8 cellular contexts compared by ENCODE assay signal in genomic region chr13:72808917-72809500, GRCh38. TPM values are rescaled to one million over a fixed set of nuclear protein-coding genes. Genes with fewer than 3 reads are reported as not detected.
DNase-seq lines count a peak whose midpoint lies in the region; ATAC-seq, FAIRE-seq and TF ChIP-seq lines count a peak whose summit lies in the region.

No MANE protein-coding gene starts in this region.

- H3K9ac ChIP-seq in mesendoderm (ENCODE audit: low read length), result no peak overlapping the region

- H2AK5ac ChIP-seq in mesendoderm (ENCODE audit: low read length), result no peak overlapping the region

- no peaks in the 10 kb centered on the region for H3K79me2 ChIP-seq in mesendoderm (ENCODE audit: control insufficient read depth, insufficient read depth, low read length)

- no peaks in the 10 kb centered on the region for H3K4me1 ChIP-seq in mesendoderm (ENCODE audit: control insufficient read depth, low read depth, low read length)

- POLR2A ChIA-PET in CD4-positive, alpha-beta T cell (lab: Charles Lee), result interaction anchor here (1.1 kb wide), 1 partner anchor 894 kb away, joined by 3 read pairs; no protein-coding TSS in a partner anchor
- POLR2A ChIA-PET in MCF 10A (lab: Yijun Ruan, JAX), result interaction anchor here (1.3 to 1.9 kb wide), 2 partner anchors 11 to 249 kb away, joined by 3 to 8 read pairs; partner anchors contain the start of gene KLF5

- H3K27me3 ChIP-seq in CD4-positive, alpha-beta T cell (ENCODE audit: control insufficient read depth, insufficient read depth, low read length), result no peaks in the 10 kb centered on the region
- no peaks in the 10 kb centered on the region for H3K27me3 ChIP-seq in mesendoderm (ENCODE audit: insufficient read depth, low read length, poor library complexity)

- no peak for DNase-seq in CD4-positive, alpha-beta T cell
- peak; percentile 14 for DNase-seq in Jurkat, Clone E6-1 (ENCODE audit: low read depth, low spot score)
- DNase-seq in MCF 10A (ENCODE audit: unreplicated experiment) (peak; percentile 42), mesendoderm (peak; percentile 16), GM12891 (ENCODE audit: insufficient read length, low spot score) (no peak)
- DNase-seq in stimulated activated CD8-positive, alpha-beta memory T cell treated with anti-CD3 and anti-CD28 coated beads, Interleukin-4, amount 100 ng/mL, for 48 hours, result no peak

- no TSS peak for BruUV-seq in MCF 10A (replicated peaks; lab: Mats Ljungman, UMichigan)

- CTCF ChIA-PET in CD4-positive, alpha-beta T cell (lab: Charles Lee), result interaction anchor here (0.6 to 0.9 kb wide), 3 partner anchors 8 to 28 kb away, joined by 3 read pairs; no protein-coding TSS in a partner anchor
- CTCF ChIA-PET in MCF 10A (lab: Yijun Ruan, JAX), result interaction anchor here (0.6 to 1.2 kb wide), 6 partner anchors 10 to 1783 kb away, joined by 3 to 5 read pairs (median 4); no protein-coding TSS in a partner anchor

- H2BK120ac ChIP-seq in mesendoderm (ENCODE audit: low read depth, low read length), result no peak overlapping the region

- no peaks in the 10 kb centered on the region for H3K9me3 ChIP-seq in CD4-positive, alpha-beta T cell (ENCODE audit: control insufficient read depth, low read length)

- peak overlapping the region; percentile 49 for H3K27ac Mint-ChIP-seq in CD4-positive, alpha-beta T cell
- no peak overlapping the region for H3K27ac Mint-ChIP-seq in MCF 10A (ENCODE audit: low read depth, unreplicated experiment)

- H3K4me2 ChIP-seq in mesendoderm (ENCODE audit: low read length), result no peak overlapping the region

- peak; percentile 90 for TF ChIP-seq CTCF in CD4-positive, alpha-beta T cell (IDR thresholded peaks at IDR 0.05)
- TF ChIP-seq CTCF in MCF 10A (IDR thresholded peaks at IDR 0.05; ENCODE audit: unreplicated experiment), result peak; percentile 30

- no peaks in the 10 kb centered on the region for H3K36me3 ChIP-seq in mesendoderm (ENCODE audit: control insufficient read depth, insufficient read depth, low read length)

- H3K23ac ChIP-seq in mesendoderm (ENCODE audit: low read length), result no peak overlapping the region

- H3K79me1 ChIP-seq in mesendoderm (ENCODE audit: low read length), result no peaks in the 10 kb centered on the region

- no peaks in the 10 kb centered on the region for H3K27me3 Mint-ChIP-seq in CD4-positive, alpha-beta T cell
- no peaks in the 10 kb centered on the region for H3K27me3 Mint-ChIP-seq in MCF 10A (ENCODE audit: insufficient read depth, unreplicated experiment)

- no CpG with 5 or more reads among the region's 1 CpG for WGBS in mesendoderm (ENCODE audit: extremely low coverage, insufficient coverage, low lambda C conversion rate)

- H3K4me3 Mint-ChIP-seq in CD4-positive, alpha-beta T cell, result no peak overlapping the region
- no peak overlapping the region for H3K4me3 Mint-ChIP-seq in MCF 10A (ENCODE audit: unreplicated experiment)

- no peak overlapping the region for H3K27ac ChIP-seq in CD4-positive, alpha-beta T cell (ENCODE audit: low read depth, low read length)
- H3K27ac ChIP-seq in mesendoderm (ENCODE audit: low read depth, low read length), result no peak overlapping the region

- intact Hi-C loops in CD4-positive, alpha-beta T cell (cut with DNase I, micrococcal nuclease), result loop anchor here (1.0 to 2.0 kb wide), 2 partner anchors 896 to 899 kb away; no protein-coding TSS in a partner anchor
- intact Hi-C loops in MCF 10A (cut with micrococcal nuclease), result loop anchor here (10.0 kb wide), 1 partner anchor 896 kb away; no protein-coding TSS in a partner anchor

- H3K4ac ChIP-seq in mesendoderm (ENCODE audit: low read depth, low read length), result no peak overlapping the region

- no peak for FAIRE-seq in GM12891 (lab: Jason Lieb, UNC)

- peaks cover 50% of the 10 kb centered on the region for H3K36me3 Mint-ChIP-seq in CD4-positive, alpha-beta T cell (ENCODE audit: low read depth)
- H3K36me3 Mint-ChIP-seq in MCF 10A (ENCODE audit: insufficient read depth, unreplicated experiment), result peaks cover 41% of the 10 kb centered on the region

- no peak overlapping the region for H4K8ac ChIP-seq in mesendoderm (ENCODE audit: low read depth, low read length)

- no peak overlapping the region for H3K56ac ChIP-seq in mesendoderm (ENCODE audit: low read length)

- no peak for TF ChIP-seq POLR2A in GM12891 (IDR thresholded peaks at IDR 0.05; ENCODE audit: low read depth, low read length)

- no peaks in the 10 kb centered on the region for H3K9me3 Mint-ChIP-seq in CD4-positive, alpha-beta T cell
- H3K9me3 Mint-ChIP-seq in MCF 10A (ENCODE audit: unreplicated experiment), result no peaks in the 10 kb centered on the region

- no peak overlapping the region for H3K18ac ChIP-seq in mesendoderm (ENCODE audit: low read length)

- ATAC-seq in CD4-positive, alpha-beta T cell (ENCODE audit: poor library complexity), result peak; percentile 29
- ATAC-seq in esophagus mucosa (no peak), GM19452 (IDR thresholded peaks at IDR 0.05; ENCODE audit: unreplicated experiment) (no peak)

- H2BK15ac ChIP-seq in mesendoderm (replicated peaks; ENCODE audit: low read depth), result no peak overlapping the region

- no peak overlapping the region for H2BK5ac ChIP-seq in mesendoderm (ENCODE audit: low read length)

- no peaks in the 10 kb centered on the region for H3K4me1 Mint-ChIP-seq in CD4-positive, alpha-beta T cell (ENCODE audit: low read depth)
- H3K4me1 Mint-ChIP-seq in MCF 10A (ENCODE audit: insufficient read depth, unreplicated experiment), result peaks cover 6% of the 10 kb centered on the region

- no peak overlapping the region for H4K5ac ChIP-seq in mesendoderm (ENCODE audit: low read length)

- H3K4me3 ChIP-seq in Jurkat, Clone E6-1 (ENCODE audit: low read length), result no peak overlapping the region
- H3K4me3 ChIP-seq in mesendoderm (ENCODE audit: low read length), result no peak overlapping the region

TF ChIP-seq in GM12891, 5 proteins besides CTCF, POLR2A, EP300 and RAD21:
- no peak for TF ChIP-seq POU2F2 (IDR thresholded peaks at IDR 0.05; ENCODE audit: low read depth, low read length)
- TF ChIP-seq POLR2AphosphoS5 (IDR thresholded peaks at IDR 0.05; ENCODE audit: low read depth, low read length), result no peak
- no peak for TF ChIP-seq TAF1 (IDR thresholded peaks at IDR 0.05; ENCODE audit: low read depth, low read length)
- no peak for TF ChIP-seq PAX5 (IDR thresholded peaks at IDR 0.05; ENCODE audit: insufficient read depth, low read length, severe bottlenecking)
- TF ChIP-seq SPI1 (IDR thresholded peaks at IDR 0.05; ENCODE audit: low read depth, low read length), result no peak

RNA-seq across cellular contexts. Expression of gene PIBF1, which starts 27.1 kb away (rescaled TPM):
- 10 to 100 TPM; 22.6 to 22.7 TPM for total RNA-seq in CD4-positive, alpha-beta T cell
- polyA plus RNA-seq in Jurkat, Clone E6-1 (2012; ENCODE audit: insufficient read depth, insufficient read length), result 14.2 TPM
- total RNA-seq in MCF 10A (2022) (30.4 and 38.4 TPM in 2 replicates), esophagus mucosa (6.5 TPM)
- 6.2 TPM for polyA plus RNA-seq in mesendoderm (2013, experiment 1 of 2)
- 6.4 TPM for polyA plus RNA-seq in mesendoderm (2013, experiment 2 of 2)
- 5.6 TPM for polyA plus RNA-seq in GM12891 (2012; ENCODE audit: low read depth, missing spikeins)

RNA-seq across cellular contexts. Expression of gene DIS3, which starts 27.3 kb away (rescaled TPM):
- 10 to 100 TPM; 47.9 to 51.7 TPM for total RNA-seq in CD4-positive, alpha-beta T cell
- polyA plus RNA-seq in Jurkat, Clone E6-1 (2012; ENCODE audit: insufficient read depth, insufficient read length), result 35.7 TPM
- 41.3 and 44.4 TPM in 2 replicates for total RNA-seq in MCF 10A (2022)
- 37.5 TPM for polyA plus RNA-seq in mesendoderm (2013, experiment 1 of 2)
- 38.4 TPM for polyA plus RNA-seq in mesendoderm (2013, experiment 2 of 2)
- 19.7 TPM for total RNA-seq in esophagus mucosa
- polyA plus RNA-seq in GM12891 (2012; ENCODE audit: low read depth, missing spikeins), result 31.8 TPM

Comparison
In these comparisons a context has a peak if more than half of its experiments do, and no peak if none do; other contexts are left out.
1. DNase-seq: peak in Jurkat, Clone E6-1 (single experiment), MCF 10A (single experiment) and mesendoderm (single experiment); none in CD4-positive, alpha-beta T cell (0 of 10), stimulated activated CD8-positive, alpha-beta memory T cell treated with anti-CD3 and anti-CD28 coated beads, Interleukin-4, amount 100 ng/mL, for 48 hours (single experiment) and GM12891 (single experiment).